In genomic region chr12:51911307-51911706, GRCh38 we compare ENCODE assay signal across 16 cellular contexts. TPM values are rescaled to one million over a fixed set of nuclear protein-coding genes. Genes with fewer than 3 reads are reported as not detected.
DNase-seq lines count a peak whose midpoint lies in the region; ATAC-seq and TF ChIP-seq lines count a peak whose summit lies in the region.
"Had no signal": no experiment of that assay in that cellular context is flagged by ENCODE, and none has a peak within 500 bp of the region (broad histone marks: within the 10 kb centered on the region; RNA-seq: fewer than 3 reads in every experiment).

No MANE protein-coding gene starts in this region.

- peak overlapping the region; percentile 95 for H3K9ac ChIP-seq in adipocyte (ENCODE audit: low read length)

- peak overlapping the region; percentile 46 to 91 (median 86) for H3K27ac ChIP-seq in gastrocnemius medialis

- CTCF ChIA-PET in activated CD8-positive, alpha-beta T cell treated with anti-CD3 and anti-CD28 coated beads for 36 hours (lab: Charles Lee) = interaction anchor here (0.9 to 3.4 kb wide), 2 partner anchors 12 to 359 kb away, joined by 3 to 16 read pairs; no protein-coding TSS in a partner anchor

- peak overlapping the region in 6 of 7 donors; percentile 53 to 79 (median 70) for H3K27ac Mint-ChIP-seq in CD14-positive monocyte
- no peak overlapping the region for H3K27ac Mint-ChIP-seq in activated CD8-positive, alpha-beta T cell treated with anti-CD3 and anti-CD28 coated beads for 36 hours
- H3K27ac Mint-ChIP-seq: activated naive CD4-positive, alpha-beta T cell treated with anti-CD3 and anti-CD28 coated beads, Interleukin-2, amount 10 ng/mL, durations not matched to agents 7 days and 5 days; progenitor cell of endocrine pancreas; stimulated activated naive CD8-positive, alpha-beta T cell treated with anti-CD3 and anti-CD28 coated beads, Interleukin-15, amount 100 ng/mL, for 72 hours had no signal

- DNase-seq in CD14-positive monocyte (ENCODE audit: low spot score) (no peak), adipocyte (ENCODE audit: low read depth) (no peak), islet precursor cell (peak; percentile 47), gastrocnemius medialis (no peak), ecto neural progenitor cell (ENCODE audit: low spot score) (no peak), DMS153 treated with DMSO at 0.1 percent for 48 hours (lab: John Stamatoyannopoulos, UW; ENCODE audit: unreplicated experiment) (no peak), Ammon's horn (ENCODE audit: low spot score) (no peak)
- no peak for DNase-seq in activated CD8-positive, alpha-beta T cell treated with anti-CD3 and anti-CD28 coated beads for 36 hours
- DNase-seq: activated CD4-positive, alpha-beta T cell treated with anti-CD3 and anti-CD28 coated beads for 4 hours; activated naive CD4-positive, alpha-beta T cell treated with anti-CD3 and anti-CD28 coated beads, Interleukin-2, amount 10 ng/mL, durations not matched to agents 7 days and 5 days; body of pancreas; Caco-2; hypothalamus; stimulated activated naive CD8-positive, alpha-beta T cell treated with anti-CD3 and anti-CD28 coated beads, Interleukin-15, amount 100 ng/mL, for 72 hours had no signal

- peaks cover 15% of the 10 kb centered on the region for H3K36me3 ChIP-seq in adipocyte (ENCODE audit: control insufficient read depth, insufficient read depth, low read length, severe bottlenecking)
- H3K36me3 ChIP-seq in gastrocnemius medialis = no peaks in the 10 kb centered on the region

- POLR2A ChIA-PET in activated CD8-positive, alpha-beta T cell treated with anti-CD3 and anti-CD28 coated beads for 36 hours (lab: Charles Lee) = no interaction called here

- H3K4me1 ChIP-seq in adipocyte (ENCODE audit: control insufficient read depth, insufficient read depth, low read length) (peaks cover 60% of the 10 kb centered on the region), gastrocnemius medialis (peaks cover 31 to 40% of the 10 kb centered on the region in 2 donors)
- H3K4me1 ChIP-seq: Caco-2 had no signal

- ATAC-seq in gastrocnemius medialis = no peak
- ATAC-seq in activated CD8-positive, alpha-beta T cell treated with anti-CD3 and anti-CD28 coated beads for 36 hours = no peak
- ATAC-seq: stimulated activated naive CD8-positive, alpha-beta T cell treated with anti-CD3 and anti-CD28 coated beads, Interleukin-15, amount 100 ng/mL, for 72 hours had no signal

- H3K9me3 ChIP-seq in adipocyte (ENCODE audit: control insufficient read depth, low read length) (no peaks in the 10 kb centered on the region), gastrocnemius medialis (no peaks in the 10 kb centered on the region)
- H3K9me3 ChIP-seq: body of pancreas, Caco-2 had no signal

- H3K4me3 Mint-ChIP-seq in CD14-positive monocyte = peak overlapping the region in 1 of 2 donors; percentile 90
- no peak overlapping the region for H3K4me3 Mint-ChIP-seq in activated CD8-positive, alpha-beta T cell treated with anti-CD3 and anti-CD28 coated beads for 36 hours
- H3K4me3 Mint-ChIP-seq: activated naive CD4-positive, alpha-beta T cell treated with anti-CD3 and anti-CD28 coated beads, Interleukin-2, amount 10 ng/mL, durations not matched to agents 7 days and 5 days; stimulated activated naive CD8-positive, alpha-beta T cell treated with anti-CD3 and anti-CD28 coated beads, Interleukin-15, amount 100 ng/mL, for 72 hours had no signal

- peaks cover 13 to 26% (median 24%) of the 10 kb centered on the region in 3 donors for H3K27me3 Mint-ChIP-seq in CD14-positive monocyte (ENCODE audit: low read depth in 3 of 3)
- peaks cover 18% of the 10 kb centered on the region for H3K27me3 Mint-ChIP-seq in activated CD8-positive, alpha-beta T cell treated with anti-CD3 and anti-CD28 coated beads for 36 hours

- TF ChIP-seq CTCF in CD14-positive monocyte (IDR thresholded peaks at IDR 0.05) = no peak
- TF ChIP-seq CTCF in gastrocnemius medialis (IDR thresholded peaks at IDR 0.05 in 4 of 5, conservative IDR thresholded peaks at IDR 0.05 in 1 of 5) = no peak
- TF ChIP-seq CTCF in activated CD8-positive, alpha-beta T cell treated with anti-CD3 and anti-CD28 coated beads for 36 hours (IDR thresholded peaks at IDR 0.05) = no peak

- intact Hi-C loops in CD14-positive monocyte (cut with micrococcal nuclease) = no loop called here
- intact Hi-C loops in gastrocnemius medialis (cut with DNase I; ENCODE audit: low total_unique reads) = no loop called here
- intact Hi-C loops in activated CD8-positive, alpha-beta T cell treated with anti-CD3 and anti-CD28 coated beads for 36 hours (cut with micrococcal nuclease) = no loop called here

- TF ChIP-seq POLR2A in gastrocnemius medialis (IDR thresholded peaks at IDR 0.05) = no peak

- peaks cover 45% of the 10 kb centered on the region for H3K4me1 Mint-ChIP-seq in CD14-positive monocyte
- no peaks in the 10 kb centered on the region for H3K4me1 Mint-ChIP-seq in activated CD8-positive, alpha-beta T cell treated with anti-CD3 and anti-CD28 coated beads for 36 hours (ENCODE audit: low read depth)

- no peak overlapping the region for H3K4me3 ChIP-seq in adipocyte (ENCODE audit: low read length)
- peak overlapping the region in 1 of 4 donors; percentile 27 for H3K4me3 ChIP-seq in gastrocnemius medialis
- H3K4me3 ChIP-seq: body of pancreas had no signal

- no peaks in the 10 kb centered on the region for H3K27me3 ChIP-seq in adipocyte (replicated peaks; ENCODE audit: control insufficient read depth, insufficient read depth, low read length)
- H3K27me3 ChIP-seq in gastrocnemius medialis = peaks cover 8 to 17% (median 15%) of the 10 kb centered on the region in 3 donors

- peaks cover 0 to 8% (median 0%) of the 10 kb centered on the region in 7 donors for H3K9me3 Mint-ChIP-seq in CD14-positive monocyte
- H3K9me3 Mint-ChIP-seq in activated CD8-positive, alpha-beta T cell treated with anti-CD3 and anti-CD28 coated beads for 36 hours = no peaks in the 10 kb centered on the region
- H3K9me3 Mint-ChIP-seq: activated naive CD4-positive, alpha-beta T cell treated with anti-CD3 and anti-CD28 coated beads, Interleukin-2, amount 10 ng/mL, durations not matched to agents 7 days and 5 days; stimulated activated naive CD8-positive, alpha-beta T cell treated with anti-CD3 and anti-CD28 coated beads, Interleukin-15, amount 100 ng/mL, for 72 hours had no signal

- peaks cover 21 to 25% of the 10 kb centered on the region in 2 donors for H3K36me3 Mint-ChIP-seq in CD14-positive monocyte
- H3K36me3 Mint-ChIP-seq in activated CD8-positive, alpha-beta T cell treated with anti-CD3 and anti-CD28 coated beads for 36 hours (ENCODE audit: low read depth) = no peaks in the 10 kb centered on the region
- H3K36me3 Mint-ChIP-seq: activated naive CD4-positive, alpha-beta T cell treated with anti-CD3 and anti-CD28 coated beads, Interleukin-2, amount 10 ng/mL, durations not matched to agents 7 days and 5 days had no signal

- in situ Hi-C loops in gastrocnemius medialis (cut with MboI; ENCODE audit: low sequenced_read_pairs in 4 of 4) = no loop called here

RNA-seq across cellular contexts. Expression of gene ACVRL1, which starts 4.0 kb away (rescaled TPM):
- polyA plus RNA-seq in CD14-positive monocyte = 1 to 10 TPM; 1.5 to 2.0 TPM
- 10 to 100 TPM; 37.1 to 53.5 (median 43.3) TPM for total RNA-seq in gastrocnemius medialis
- total RNA-seq in activated CD8-positive, alpha-beta T cell treated with anti-CD3 and anti-CD28 coated beads for 36 hours = not detected
- total RNA-seq: Caco-2, NCI-H460, progenitor cell of endocrine pancreas had no signal

RNA-seq across cellular contexts. Expression of gene ANKRD33, which starts 23.4 kb away (rescaled TPM):
- not detected for polyA plus RNA-seq in CD14-positive monocyte
- not detected for total RNA-seq in gastrocnemius medialis
- not detected for total RNA-seq in activated CD8-positive, alpha-beta T cell treated with anti-CD3 and anti-CD28 coated beads for 36 hours
- total RNA-seq: body of pancreas, Caco-2, NCI-H460 had no signal

RNA-seq across cellular contexts. Expression of gene ACVR1B, which starts 40.2 kb away (rescaled TPM):
- 1 to 10 TPM; 1.8 to 3.9 TPM for polyA plus RNA-seq in CD14-positive monocyte
- 10 to 100 TPM in 3 of 4 donors, 1 to 10 TPM in 1; 8.7 to 15.9 (median 10.1) TPM for total RNA-seq in gastrocnemius medialis
- 1 to 10 TPM; 7.5 to 8.6 TPM for total RNA-seq in activated CD8-positive, alpha-beta T cell treated with anti-CD3 and anti-CD28 coated beads for 36 hours

Comparison
In these comparisons a context has a peak if more than half of its experiments do, and no peak if none do; other contexts are left out.
1. RNA of gene ACVRL1, which starts 4.0 kb away (total RNA-seq): 37.1 to 53.5 TPM in gastrocnemius medialis; not detected in activated CD8-positive, alpha-beta T cell treated with anti-CD3 and anti-CD28 coated beads for 36 hours; every median in the first group is over 10 times any median in the second.